19 cellular contexts compared by ENCODE assay signal in the genomic region with DNA sequence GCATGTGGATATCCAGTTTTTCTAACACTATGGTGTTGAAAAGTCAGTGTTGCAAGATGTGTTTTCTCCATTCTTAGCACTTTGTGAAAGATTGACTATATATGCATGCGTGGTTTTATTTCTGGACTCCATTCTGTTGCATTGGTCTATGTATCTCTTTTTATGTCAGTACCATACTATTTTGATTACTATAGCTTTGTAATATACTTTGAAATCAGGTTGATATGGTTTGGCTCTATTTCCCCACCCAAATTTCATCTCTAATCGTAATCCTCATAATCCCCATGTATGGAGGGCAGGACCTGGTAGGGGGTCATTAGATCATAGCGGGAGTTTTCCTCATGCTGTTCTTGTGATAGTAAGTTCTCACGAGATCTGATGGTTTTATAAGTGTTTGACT. TPM values are rescaled to one million over a fixed set of nuclear protein-coding genes. Genes with fewer than 3 reads are reported as not detected.
A peak's percentile ranks its signal among the peaks of the same experiment; 100 is the strongest.
DNase-seq lines count a peak whose midpoint lies in the region; ATAC-seq, FAIRE-seq and TF ChIP-seq lines count a peak whose summit lies in the region.
"Had no signal": no experiment of that assay in that cellular context is flagged by ENCODE, and none has a peak within 500 bp of the region (broad histone marks: within the 10 kb centered on the region; RNA-seq: fewer than 3 reads in every experiment).

No MANE protein-coding gene starts in this region.

- no peak overlapping the region for H4K8ac ChIP-seq in trophoblast cell (ENCODE audit: low read depth, low read length)

- no peak overlapping the region for H3K4me2 ChIP-seq in mammary epithelial cell (ENCODE audit: insufficient read depth, low read depth, low read length)
- H3K4me2 ChIP-seq in GM12878 (ENCODE audit: control insufficient read depth, insufficient read depth) = no peak overlapping the region
- H3K4me2 ChIP-seq in trophoblast cell (ENCODE audit: low read length) = no peak overlapping the region

- no peak overlapping the region for H3K18ac ChIP-seq in trophoblast cell (ENCODE audit: low read length)

- peaks cover 9% of the 10 kb centered on the region for H3K36me3 Mint-ChIP-seq in MCF 10A (ENCODE audit: insufficient read depth, unreplicated experiment)
- peaks cover 9% of the 10 kb centered on the region for H3K36me3 Mint-ChIP-seq in effector memory CD8-positive, alpha-beta T cell (ENCODE audit: insufficient read depth)

- dilution Hi-C loops in mammary epithelial cell (cut with HindIII; ENCODE audit: low sequenced_read_pairs) = no loop called here

- no peak overlapping the region for H2BK120ac ChIP-seq in trophoblast cell (ENCODE audit: insufficient read depth, low read length, poor library complexity)

- no peaks in the 10 kb centered on the region for H3K27me3 ChIP-seq in mammary epithelial cell (ENCODE audit: insufficient read depth, low read length)
- H3K27me3 ChIP-seq in GM12878 (replicated peaks in 1 of 2; ENCODE audit: control insufficient read depth in 2 of 2, insufficient read depth in 2 of 2, low read length in 1 of 2) = no peaks in the 10 kb centered on the region
- no peaks in the 10 kb centered on the region for H3K27me3 ChIP-seq in trophoblast cell (ENCODE audit: insufficient read depth, low read length)

- H3K4me3 ChIP-seq in mammary epithelial cell (replicated peaks in 1 of 3; ENCODE audit: insufficient read depth in 1 of 3, low read depth in 2 of 3, low read length in 3 of 3) (no peak overlapping the region), GM12878 (no peak overlapping the region), trophoblast cell (ENCODE audit: low read depth, low read length) (no peak overlapping the region)

- H3K4me1 ChIP-seq in mammary epithelial cell (ENCODE audit: insufficient read depth, low read length) (peaks cover 12% of the 10 kb centered on the region), GM12878 (ENCODE audit: control insufficient read depth, insufficient read depth, low read length) (peaks cover 7% of the 10 kb centered on the region; the same call in 1 of the 2 replicates), trophoblast cell (ENCODE audit: control insufficient read depth in 1 of 2, insufficient read depth in 2 of 2, low read length in 2 of 2) (no peaks in the 10 kb centered on the region)

- H3K14ac ChIP-seq in trophoblast cell (ENCODE audit: low read length) = no peak overlapping the region

- H2AFZ ChIP-seq in mammary epithelial cell (ENCODE audit: low read depth, low read length) (no peak overlapping the region), GM12878 (ENCODE audit: control insufficient read depth, low read depth, low read length) (no peak overlapping the region), trophoblast cell (ENCODE audit: insufficient read depth, low read length, poor library complexity) (no peak overlapping the region)

- H3K9ac ChIP-seq in mammary epithelial cell (ENCODE audit: insufficient read depth, low read length) = no peak overlapping the region
- no peak overlapping the region for H3K9ac ChIP-seq in GM12878 (ENCODE audit: control insufficient read depth, insufficient read depth, low read length)
- H3K9ac ChIP-seq in trophoblast cell (ENCODE audit: low read length) = no peak overlapping the region

- intact Hi-C loops in MCF 10A (cut with micrococcal nuclease) (no loop called here), mammary epithelial cell (cut with micrococcal nuclease) (no loop called here), GM12878 (cut with micrococcal nuclease; ENCODE audit: unreplicated experiment) (no loop called here), left ventricle myocardium superior (cut with micrococcal nuclease) (no loop called here)

- H3K9me3 Mint-ChIP-seq in MCF 10A (ENCODE audit: unreplicated experiment) = peaks cover 38% of the 10 kb centered on the region
- peaks cover 8 to 27% of the 10 kb centered on the region in 2 donors for H3K9me3 Mint-ChIP-seq in effector memory CD8-positive, alpha-beta T cell

- no TSS peak for BruUV-seq in MCF 10A (replicated peaks; lab: Mats Ljungman, UMichigan)
- BruUV-seq in mammary epithelial cell (replicated peaks; lab: Mats Ljungman, UMichigan) = no TSS peak
- no TSS peak for BruUV-seq in GM12878 (replicated peaks; lab: Mats Ljungman, UMichigan)

- TF ChIP-seq POLR2A in H54 (IDR thresholded peaks at IDR 0.05; ENCODE audit: low read depth, low read length) (no peak), GM12878 (IDR thresholded peaks at IDR 0.05; ENCODE audit: low read depth, low read length) (no peak)

- no peaks in the 10 kb centered on the region for H3K27me3 Mint-ChIP-seq in MCF 10A (ENCODE audit: insufficient read depth, unreplicated experiment)
- H3K27me3 Mint-ChIP-seq in effector memory CD8-positive, alpha-beta T cell = no peaks in the 10 kb centered on the region
- H3K27me3 Mint-ChIP-seq: B cell; CD4-positive, alpha-beta memory T cell; IgD-negative memory B cell had no signal

- TF ChIP-seq RAD21 in GM12878 (IDR thresholded peaks at IDR 0.05; ENCODE audit: insufficient read depth, low read depth, low read length) = no peak

- H4K91ac ChIP-seq in trophoblast cell (ENCODE audit: low read depth, low read length) = no peak overlapping the region

- H3K4ac ChIP-seq in trophoblast cell (ENCODE audit: low read depth, low read length) = peak overlapping the region; percentile 85

- H4K20me1 ChIP-seq in mammary epithelial cell (ENCODE audit: insufficient read depth, low read length) (no peaks in the 10 kb centered on the region), GM12878 (ENCODE audit: control insufficient read depth, insufficient read depth) (no peaks in the 10 kb centered on the region; the same call in 1 of the 2 replicates)

- no peak for ATAC-seq in GM12878
- no peak for ATAC-seq in left ventricle myocardium superior
- no peak for ATAC-seq in effector memory CD8-positive, alpha-beta T cell (replicated peaks)

- no peak overlapping the region for H3K23ac ChIP-seq in trophoblast cell (ENCODE audit: low read length)

- no peak overlapping the region for H2BK12ac ChIP-seq in trophoblast cell (ENCODE audit: low read length)

- H2AK5ac ChIP-seq in trophoblast cell (ENCODE audit: low read length) = no peak overlapping the region

- H3K4me3 Mint-ChIP-seq in MCF 10A (ENCODE audit: unreplicated experiment) = no peak overlapping the region
- H3K4me3 Mint-ChIP-seq in effector memory CD8-positive, alpha-beta T cell = no peak overlapping the region
- H3K4me3 Mint-ChIP-seq: B cell; CD4-positive, alpha-beta memory T cell; H9 had no signal

- FAIRE-seq in H54 (lab: Jason Lieb, UNC) (peak; percentile 41), GM12878 (lab: Jason Lieb, UNC) (no peak)

- TF ChIP-seq EP300 in GM12878 (IDR thresholded peaks at IDR 0.05; ENCODE audit: borderline replicate concordance in 1 of 2, control insufficient read depth in 1 of 2, low read depth in 2 of 2, low read length in 2 of 2) = no peak

- 92% methylated on average over 4 of the region's 4 CpGs for WGBS in mammary epithelial cell (ENCODE audit: low coverage, missing lambda C conversion rate)
- 94% methylated on average over 4 of the region's 4 CpGs for WGBS in GM12878 (ENCODE audit: insufficient coverage, insufficient replicate concordance, low lambda C conversion rate, missing lambda C conversion rate)
- WGBS in trophoblast cell (ENCODE audit: extremely low coverage, insufficient coverage, insufficient read length) = no CpG with 5 or more reads among the region's 4 CpGs

- H3K36me3 ChIP-seq in mammary epithelial cell (ENCODE audit: insufficient read depth, low read length) (no peaks in the 10 kb centered on the region), GM12878 (ENCODE audit: control insufficient read depth in 2 of 2, insufficient read depth in 2 of 2, low read length in 1 of 2) (peaks cover 0 to 2% of the 10 kb centered on the region in 2 experiments; a peak in 1 of 4 replicates), trophoblast cell (ENCODE audit: control insufficient read depth in 1 of 2, insufficient read depth in 2 of 2, low read length in 2 of 2) (peaks cover 0 to 3% of the 10 kb centered on the region in 2 experiments)

- peak overlapping the region; percentile 6 for H3K27ac Mint-ChIP-seq in MCF 10A (ENCODE audit: low read depth, unreplicated experiment)
- no peak overlapping the region for H3K27ac Mint-ChIP-seq in effector memory CD8-positive, alpha-beta T cell
- H3K27ac Mint-ChIP-seq: B cell, H9 had no signal

- no peak overlapping the region for H4K12ac ChIP-seq in trophoblast cell (ENCODE audit: low read depth, low read length)

- DNase-seq in MCF 10A (ENCODE audit: unreplicated experiment) (no peak), mammary epithelial cell (no peak), H54 (ENCODE audit: insufficient read length, low spot score) (no peak), GM12878 (ENCODE audit: low read depth, low spot score) (no peak), trophoblast cell (no peak), left ventricle myocardium superior (no peak)
- no peak for DNase-seq in effector memory CD8-positive, alpha-beta T cell
- DNase-seq in activated effector memory CD4-positive, alpha-beta T cell treated with Interleukin-2 at 50 U/mL for 16 hours = no peak
- DNase-seq: 8988T; C1 segment of cervical spinal cord; CD4-positive, alpha-beta memory T cell; DMS153; DMS79; GDM1; GOT3; H9; KG1 had no signal

- CTCF ChIA-PET in MCF 10A (lab: Yijun Ruan, JAX) (interaction anchor here (1.4 kb wide), 1 partner anchor 16 kb away, joined by 3 read pairs; no protein-coding TSS in a partner anchor), mammary epithelial cell (lab: Charles Lee; ENCODE audit: low non-redundant PET) (no interaction called here), GM12878 (lab: Yijun Ruan, JAX) (no interaction called here)

- no peak overlapping the region for H2BK5ac ChIP-seq in trophoblast cell (ENCODE audit: low read depth, low read length, poor library complexity)

- POLR2A ChIA-PET in MCF 10A (lab: Yijun Ruan, JAX) (interaction anchor here (0.9 to 1.0 kb wide), 2 partner anchors 8 to 37 kb away, joined by 3 to 4 read pairs; no protein-coding TSS in a partner anchor), GM12878 (lab: Charles Lee) (no interaction called here)

- peaks cover 99% of the 10 kb centered on the region for H3K79me2 ChIP-seq in mammary epithelial cell (ENCODE audit: insufficient read depth, low read length)
- peaks cover 99% of the 10 kb centered on the region for H3K79me2 ChIP-seq in GM12878 (ENCODE audit: control insufficient read depth, insufficient read depth, low read length)
- peaks cover 10% of the 10 kb centered on the region for H3K79me2 ChIP-seq in trophoblast cell (ENCODE audit: control insufficient read depth, insufficient read depth, low read length, poor library complexity)

- peaks cover 24% of the 10 kb centered on the region for H3K4me1 Mint-ChIP-seq in MCF 10A (ENCODE audit: insufficient read depth, unreplicated experiment)
- peaks cover 32 to 60% of the 10 kb centered on the region in 2 donors for H3K4me1 Mint-ChIP-seq in effector memory CD8-positive, alpha-beta T cell (ENCODE audit: low read depth in 2 of 2)

- peaks cover 2% of the 10 kb centered on the region for H3K9me3 ChIP-seq in mammary epithelial cell (replicated peaks; ENCODE audit: insufficient read depth, low read length)
- peaks cover 28% of the 10 kb centered on the region for H3K9me3 ChIP-seq in GM12878 (replicated peaks; ENCODE audit: control insufficient read depth, insufficient read depth, low read length)
- peaks cover 2% of the 10 kb centered on the region for H3K9me3 ChIP-seq in trophoblast cell (ENCODE audit: insufficient read depth, low read depth, low read length)

- H3K79me1 ChIP-seq in trophoblast cell (ENCODE audit: low read length) = no peaks in the 10 kb centered on the region

- in situ Hi-C loops in mammary epithelial cell (cut with MboI; ENCODE audit: low sequenced_read_pairs in 2 of 2) (no loop called here), GM12878 (cut with MboI) (no loop called here)

- RAD21 ChIA-PET in GM12878 (lab: Charles Lee; ENCODE audit: unreplicated experiment) = no interaction called here

- TF ChIP-seq CTCF in MCF 10A (IDR thresholded peaks at IDR 0.05; ENCODE audit: unreplicated experiment) (no peak), mammary epithelial cell (conservative IDR thresholded peaks at IDR 0.05 in 1 of 2, IDR thresholded peaks at IDR 0.05 in 1 of 2; ENCODE audit: extremely low read depth in 1 of 2, insufficient read depth in 1 of 2, low read depth in 1 of 2, low read length in 2 of 2) (no peak), GM12878 (IDR thresholded peaks at IDR 0.05 in 2 of 3, conservative IDR thresholded peaks at IDR 0.05 in 1 of 3; ENCODE audit: control insufficient read depth in 2 of 3, extremely low read depth in 1 of 3, insufficient read depth in 1 of 3, low read depth in 3 of 3, low read length in 3 of 3) (no peak)

- SMC1A ChIA-PET in GM12878 (lab: Charles Lee; ENCODE audit: uncharacterized antibody, unreplicated experiment) = no interaction called here

- no peak overlapping the region for H3K27ac ChIP-seq in mammary epithelial cell (ENCODE audit: insufficient read depth, low read depth, low read length)
- H3K27ac ChIP-seq in GM12878 (ENCODE audit: control insufficient read depth, insufficient read depth) = no peak overlapping the region
- no peak overlapping the region for H3K27ac ChIP-seq in trophoblast cell (ENCODE audit: low read depth, low read length)

RNA-seq across cellular contexts. Expression of gene RIC1, which starts 6.5 kb away (rescaled TPM):
- total RNA-seq in MCF 10A (2022) (21.3 and 23.1 TPM in 2 replicates), mammary epithelial cell (10 to 100 TPM; 23.0 to 46.3 TPM), GM12878 (2014; rRNA removed) (42.9 and 45.1 TPM in 2 replicates), GM12878 (2014; rRNA removed; fragmentation: Illumina TruSeq; extraction: Trizol) (38.0 and 43.0 TPM in 2 replicates), GM12878 (2021) (32.3 and 33.8 TPM in 2 replicates), left ventricle myocardium superior (8.7 TPM)
- polyA plus RNA-seq in mammary epithelial cell (13.7 TPM), GM12878 (2011; rRNA removed) (59.8 and 70.1 TPM in 2 replicates), GM12878 (2014; fragmentation: Illumina TruSeq; extraction: Trizol) (34.6 and 36.9 TPM in 2 replicates), GM12878 (2014; fragmentation: Nextera tagmentation; extraction: Ambion mirVana) (1 to 10 TPM; 6.2 to 7.1 TPM), GM12878 (2014; rRNA removed) (28.0 and 32.8 TPM in 2 replicates), GM12878 (2016; fragmentation: Nextera tagmentation; extraction: Ambion mirVana) (10 to 100 TPM; 17.8 to 18.9 TPM)
- 46.6 TPM for polyA minus RNA-seq in mammary epithelial cell
- total RNA-seq in GM12878 (2013; cell fraction: nucleolus; rRNA removed) = 271 and 292 TPM in 2 replicates
- 14.7 TPM for polyA plus RNA-seq in GM12878 (2011; ENCODE audit: low read depth)
- 41.9 and 45.6 TPM in 2 replicates for polyA plus RNA-seq in GM12878 (2011; cell fraction: cytosol; rRNA removed)
- 113 and 151 TPM in 2 replicates for polyA plus RNA-seq in GM12878 (2011; cell fraction: nucleus; rRNA removed)
- polyA plus RNA-seq in GM12878 (2012) = 17.9 and 22.3 TPM in 2 replicates
- polyA minus RNA-seq in GM12878 (2011; rRNA and poly(A)+ RNA removed) = 158 and 166 TPM in 2 replicates
- polyA minus RNA-seq in GM12878 (2011; cell fraction: cytosol; rRNA and poly(A)+ RNA removed) = 30.1 and 36.8 TPM in 2 replicates
- 156 and 211 TPM in 2 replicates for polyA minus RNA-seq in GM12878 (2011; cell fraction: nucleus; rRNA and poly(A)+ RNA removed)
- polyA plus RNA-seq in trophoblast cell (2013) = 16.3 and 16.6 TPM in 2 replicates
